Comparison of ENCODE assay signal across 8 cellular contexts in the genomic region with DNA sequence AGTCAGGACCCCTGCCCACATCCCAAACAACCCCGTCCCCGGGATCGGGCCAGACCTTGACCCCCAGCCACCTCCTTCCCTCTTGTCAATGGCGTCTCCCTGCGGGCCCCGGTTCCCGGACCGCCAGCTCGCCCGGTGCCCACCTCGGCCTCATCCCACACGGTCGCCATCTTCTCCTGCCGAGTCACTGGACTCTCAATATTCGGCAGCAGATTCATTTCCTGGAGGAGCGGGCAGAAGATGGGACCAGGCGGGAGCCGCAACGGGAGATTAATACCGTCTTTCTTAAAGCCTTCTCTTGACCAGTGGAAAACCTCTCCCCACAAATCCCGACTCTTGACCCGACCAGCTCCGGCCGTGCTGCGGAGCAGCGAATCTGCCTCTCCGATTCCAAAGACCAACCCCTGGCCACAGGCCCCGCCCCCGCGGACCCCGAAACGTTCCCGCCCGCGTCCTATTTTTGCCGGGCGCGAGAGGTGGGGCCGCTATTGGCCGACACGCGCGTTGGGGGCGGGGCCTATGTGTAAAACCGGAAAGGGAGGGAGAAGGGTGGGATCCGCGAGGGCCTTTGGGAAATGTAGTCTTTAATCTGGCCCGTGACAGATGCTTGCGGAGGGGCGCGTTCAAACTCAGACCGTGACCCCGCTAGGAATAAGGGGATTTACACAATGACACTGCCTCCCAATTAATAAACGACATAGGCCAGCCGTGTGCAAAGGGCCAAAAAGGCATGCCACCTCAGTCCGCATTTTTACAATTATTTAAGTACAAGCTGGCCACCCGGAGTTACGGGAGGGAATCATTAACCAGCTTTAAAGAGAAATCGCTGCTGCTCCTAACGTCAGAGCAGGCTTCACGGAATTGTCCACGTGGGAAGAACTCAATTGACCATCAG. TPM values are rescaled to one million over a fixed set of nuclear protein-coding genes. Genes with fewer than 3 reads are reported as not detected.
DNase-seq lines count a peak whose midpoint lies in the region; FAIRE-seq and TF ChIP-seq lines count a peak whose summit lies in the region.

A gene (minus strand): TSS at position 378 of the 895 bp plus-strand sequence. CDS start 160 bp downstream, at position 218.

- H3K36me3 Mint-ChIP-seq in HFFc6 (ENCODE audit: low read depth), result peaks cover 28% of the 10 kb centered on the region
- H3K36me3 Mint-ChIP-seq in activated naive CD4-positive, alpha-beta T cell treated with anti-CD3 and anti-CD28 coated beads, Interleukin-2, amount 10 ng/mL, durations not matched to agents 7 days and 5 days, result peaks cover 41% of the 10 kb centered on the region

- peak within 1 kb of the TSS; percentile 83 for H3K4me3 ChIP-seq in NB4 (ENCODE audit: low read depth, low read length)
- H3K4me3 ChIP-seq in SK-N-MC, result peak within 1 kb of the TSS; percentile 100

- H3K9me3 Mint-ChIP-seq in HFFc6, result no peaks in the 10 kb centered on the region
- no peaks in the 10 kb centered on the region for H3K9me3 Mint-ChIP-seq in activated naive CD4-positive, alpha-beta T cell treated with anti-CD3 and anti-CD28 coated beads, Interleukin-2, amount 10 ng/mL, durations not matched to agents 7 days and 5 days

- peaks cover 26% of the 10 kb centered on the region for H3K4me1 Mint-ChIP-seq in HFFc6 (ENCODE audit: low read depth)
- peaks cover 35% of the 10 kb centered on the region for H3K4me1 Mint-ChIP-seq in activated naive CD4-positive, alpha-beta T cell treated with anti-CD3 and anti-CD28 coated beads, Interleukin-2, amount 10 ng/mL, durations not matched to agents 7 days and 5 days

- H3K9ac ChIP-seq in SK-N-MC (ENCODE audit: insufficient read length), result peak within 1 kb of the TSS; percentile 98

- H3K27me3 Mint-ChIP-seq in HFFc6 (ENCODE audit: insufficient read depth), result peaks cover 2% of the 10 kb centered on the region
- no peaks in the 10 kb centered on the region for H3K27me3 Mint-ChIP-seq in activated naive CD4-positive, alpha-beta T cell treated with anti-CD3 and anti-CD28 coated beads, Interleukin-2, amount 10 ng/mL, durations not matched to agents 7 days and 5 days

- TF ChIP-seq POLR2A in NB4 (IDR thresholded peaks at IDR 0.05; ENCODE audit: extremely low read depth, insufficient read length), result peak; percentile 58

- H3K4me3 Mint-ChIP-seq in HFFc6, result peak within 1 kb of the TSS; percentile 99
- H3K4me3 Mint-ChIP-seq in activated naive CD4-positive, alpha-beta T cell treated with anti-CD3 and anti-CD28 coated beads, Interleukin-2, amount 10 ng/mL, durations not matched to agents 7 days and 5 days, result peak within 1 kb of the TSS; percentile 100

- no peaks in the 10 kb centered on the region for H3K9me3 ChIP-seq in SK-N-MC (ENCODE audit: low read depth, low read length)

- TF ChIP-seq CTCF in HFFc6 (IDR thresholded peaks at IDR 0.05), result no peak
- no peak for TF ChIP-seq CTCF in NB4 (IDR thresholded peaks at IDR 0.05; ENCODE audit: low read depth, low read length)

- H3K36me3 ChIP-seq in SK-N-MC (ENCODE audit: insufficient read depth, low read length), result peaks cover 39% of the 10 kb centered on the region

- peak; percentile 36 for FAIRE-seq in frontal cortex (lab: Jason Lieb, UNC)

- peak; percentile 68 for DNase-seq in GM04503 (ENCODE audit: low read depth)
- DNase-seq in HFFc6, result peak; percentile 95
- peak; percentile 96 for DNase-seq in NB4 (ENCODE audit: low read depth)
- peak; percentile 79 for DNase-seq in SK-N-MC (ENCODE audit: low read depth, low spot score)
- peak; percentile 99 for DNase-seq in activated naive CD4-positive, alpha-beta T cell treated with anti-CD3 and anti-CD28 coated beads, Interleukin-2, amount 10 ng/mL, durations not matched to agents 7 days and 5 days
- DNase-seq in frontal cortex (ENCODE audit: low spot score in 2 of 2), result peak; percentile 88 to 96
- peak; percentile 75 for DNase-seq in non-pigmented ciliary epithelial cell (ENCODE audit: low read depth)
- peak; percentile 98 for DNase-seq in superior temporal gyrus (ENCODE audit: extremely low spot score)

- H3K27ac ChIP-seq in SK-N-MC, result peak within 1 kb of the TSS; percentile 97

- CTCF ChIA-PET in activated naive CD4-positive, alpha-beta T cell treated with anti-CD3 and anti-CD28 coated beads, Interleukin-2, amount 10 ng/mL, durations not matched to agents 7 days and 5 days (lab: Charles Lee), result interaction anchor here (1.5 to 4.5 kb wide), 2 partner anchors 15 to 52 kb away, joined by 4 to 22 read pairs; no protein-coding TSS in a partner anchor

- peak within 1 kb of the TSS; percentile 100 for H3K27ac Mint-ChIP-seq in HFFc6
- H3K27ac Mint-ChIP-seq in activated naive CD4-positive, alpha-beta T cell treated with anti-CD3 and anti-CD28 coated beads, Interleukin-2, amount 10 ng/mL, durations not matched to agents 7 days and 5 days, result peak within 1 kb of the TSS; percentile 99

RNA-seq across cellular contexts. Expression of the gene that starts here (rescaled TPM):
- 100 to 1,000 TPM; 161 to 238 (median 220) TPM for total RNA-seq in HFFc6 (2021; fragmentation: NEBNext Ultra II Directional; extraction: Animal tissue kit (Norgen Biotek cat#: 25700))
- total RNA-seq in frontal cortex, result 104 TPM

Comparison
In these comparisons a context has a peak if more than half of its experiments do, and no peak if none do; other contexts are left out.
1. Peak in every context shown above with its lines: DNase-seq, H3K4me3 ChIP-seq and H3K27ac ChIP-seq.